ENCODE assay signal across 8 cellular contexts in the genomic region with DNA sequence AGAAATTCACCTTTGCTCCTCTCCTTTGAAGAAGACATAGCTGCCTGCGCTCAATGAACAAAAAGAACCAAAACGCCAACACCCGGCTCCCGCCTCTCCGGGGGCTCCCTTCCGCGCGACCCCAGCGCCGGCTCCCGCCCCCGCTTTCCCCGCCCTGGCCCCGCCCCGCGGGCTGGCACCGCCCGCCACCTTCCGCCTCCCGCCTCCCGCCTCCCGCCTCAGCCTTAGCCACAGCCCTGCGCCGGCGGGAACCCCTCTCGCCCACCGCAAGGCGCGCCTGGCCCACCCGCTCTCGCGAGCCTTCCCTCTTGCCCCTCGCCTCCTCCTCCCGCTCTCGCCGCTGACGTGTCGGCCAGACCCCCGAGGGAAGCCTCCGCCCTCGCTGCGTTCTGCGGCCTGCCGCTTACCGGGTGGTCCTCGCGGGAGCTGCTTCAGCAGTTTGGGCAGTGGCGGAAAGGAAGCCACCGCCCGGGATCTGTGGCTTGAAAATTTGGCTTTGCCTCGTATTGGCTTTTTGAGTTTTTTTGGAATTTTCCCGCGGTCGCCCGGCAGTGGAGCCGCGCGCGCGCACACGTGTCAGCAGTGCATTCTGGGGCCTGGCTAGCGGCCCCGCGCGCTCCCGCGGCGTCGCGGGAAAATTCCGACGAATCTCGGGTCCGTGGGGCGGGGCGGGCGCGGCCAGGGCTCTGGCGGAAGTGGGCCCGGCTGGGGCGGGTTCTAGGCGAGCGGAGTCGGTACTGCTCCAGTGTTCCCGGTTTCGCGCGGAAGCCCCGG. TPM values are rescaled to one million over a fixed set of nuclear protein-coding genes. Genes with fewer than 3 reads are reported as not detected.
DNase-seq lines count a peak whose midpoint lies in the region; ATAC-seq and TF ChIP-seq lines count a peak whose summit lies in the region.

A gene with protein sequence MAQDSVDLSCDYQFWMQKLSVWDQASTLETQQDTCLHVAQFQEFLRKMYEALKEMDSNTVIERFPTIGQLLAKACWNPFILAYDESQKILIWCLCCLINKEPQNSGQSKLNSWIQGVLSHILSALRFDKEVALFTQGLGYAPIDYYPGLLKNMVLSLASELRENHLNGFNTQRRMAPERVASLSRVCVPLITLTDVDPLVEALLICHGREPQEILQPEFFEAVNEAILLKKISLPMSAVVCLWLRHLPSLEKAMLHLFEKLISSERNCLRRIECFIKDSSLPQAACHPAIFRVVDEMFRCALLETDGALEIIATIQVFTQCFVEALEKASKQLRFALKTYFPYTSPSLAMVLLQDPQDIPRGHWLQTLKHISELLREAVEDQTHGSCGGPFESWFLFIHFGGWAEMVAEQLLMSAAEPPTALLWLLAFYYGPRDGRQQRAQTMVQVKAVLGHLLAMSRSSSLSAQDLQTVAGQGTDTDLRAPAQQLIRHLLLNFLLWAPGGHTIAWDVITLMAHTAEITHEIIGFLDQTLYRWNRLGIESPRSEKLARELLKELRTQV (minus strand): TSS at position 591 of the 774 bp plus-strand sequence. CDS start 68,418 bp downstream, outside the sequence.

- intact Hi-C loops in colonic mucosa (cut with DNase I) = loop anchor here (10.0 kb wide), 1 partner anchor 187 kb away; no protein-coding TSS in a partner anchor
- intact Hi-C loops in left colon (cut with DNase I, micrococcal nuclease) = no loop called here

- TF ChIP-seq CTCF in BE2C (IDR thresholded peaks at IDR 0.05; ENCODE audit: low read depth, low read length) (no peak), colonic mucosa (IDR thresholded peaks at IDR 0.05) (no peak)

- H3K36me3 ChIP-seq in BE2C (no peaks in the 10 kb centered on the region), colonic mucosa (no peaks in the 10 kb centered on the region)

- peak within 1 kb of the TSS; percentile 79 for H3K4me3 ChIP-seq in BE2C (ENCODE audit: low read depth, low read length)
- H3K4me3 ChIP-seq in colonic mucosa = peak within 1 kb of the TSS; percentile 97

- H3K9me3 ChIP-seq in BE2C = no peaks in the 10 kb centered on the region
- no peaks in the 10 kb centered on the region for H3K9me3 ChIP-seq in colonic mucosa

- H3K27me3 ChIP-seq in BE2C (no peaks in the 10 kb centered on the region), colonic mucosa (no peaks in the 10 kb centered on the region)

- TF ChIP-seq POLR2A in GM19193 (IDR thresholded peaks at IDR 0.05; ENCODE audit: extremely low read depth, insufficient read depth, insufficient read length) = peak; percentile 84

- peak within 1 kb of the TSS; percentile 77 to 90 for H3K9ac ChIP-seq in colonic mucosa (ENCODE audit: low read depth in 2 of 2, low read length in 2 of 2)

- ATAC-seq in HG03432 (IDR thresholded peaks at IDR 0.05; ENCODE audit: unreplicated experiment) (peak; percentile 83), left colon (peak; percentile 83)

- peak; percentile 99 for DNase-seq in BE2C
- peak; percentile 92 to 94 for DNase-seq in NCI-H524 (lab: John Stamatoyannopoulos, UW)
- peak; percentile 91 for DNase-seq in activated CD4-positive, alpha-beta T cell treated with anti-CD3 and anti-CD28 coated beads for 48 hours
- DNase-seq in colonic mucosa = peak; percentile 95
- DNase-seq in left colon = peak; percentile 90 to 95
- peak; percentile 82 to 88 for DNase-seq in stimulated activated CD4-positive, alpha-beta T cell treated with anti-CD3 and anti-CD28 coated beads, Interleukin-1b, Interleukin-23, amount 100 ng/mL, for 4 hours (ENCODE audit: low read depth in 2 of 2)

- peak within 1 kb of the TSS; percentile 96 for H3K27ac ChIP-seq in colonic mucosa

- no peaks in the 10 kb centered on the region for H3K4me1 ChIP-seq in BE2C
- no peaks in the 10 kb centered on the region for H3K4me1 ChIP-seq in colonic mucosa

RNA-seq across cellular contexts. Expression of the gene that starts here (rescaled TPM):
- 10.3 TPM for polyA plus RNA-seq in BE2C (2012; ENCODE audit: insufficient read depth, insufficient read length, low read depth)
- total RNA-seq in colonic mucosa (10 to 100 TPM; 10.5 to 23.6 TPM), left colon (10 to 100 TPM; 12.7 to 13.8 TPM)

Comparison
In these comparisons a context has a peak if more than half of its experiments do, and no peak if none do; other contexts are left out.
1. Peak in every context shown above with its lines: DNase-seq, ATAC-seq, H3K4me3 ChIP-seq and H3K27ac ChIP-seq.